ENCODE assay signal across 8 cellular contexts in genomic region chr9:112333639-112334318, GRCh38. TPM values are rescaled to one million over a fixed set of nuclear protein-coding genes. Genes with fewer than 3 reads are reported as not detected.
DNase-seq lines count a peak whose midpoint lies in the region; ATAC-seq and TF ChIP-seq lines count a peak whose summit lies in the region.

No MANE protein-coding gene starts in this region.

- no peaks in the 10 kb centered on the region for H3K36me3 ChIP-seq in ascending aorta

- peak overlapping the region; percentile 83 to 95 for H3K4me3 ChIP-seq in ascending aorta

- peak overlapping the region; percentile 98 to 100 for H3K27ac ChIP-seq in ascending aorta

- H3K4me1 Mint-ChIP-seq in T-helper 2 cell treated with Interferon-gamma antibody and Interleukin-4, amounts not matched to agents 5 μg/mL and 100 μg/mL, for 36 hours (ENCODE audit: low read depth), result peaks cover 23% of the 10 kb centered on the region

- peak; percentile 31 to 77 (median 63) for TF ChIP-seq CTCF in ascending aorta (IDR thresholded peaks at IDR 0.05)

- intact Hi-C loops in ascending aorta (cut with DNase I), result loop anchor here (1.0 to 10.0 kb wide), 7 partner anchors 46 to 721 kb away; partner anchors contain the start of genes INIP, KIAA1958, SNX30 and SUSD1

- H3K9me3 ChIP-seq in ascending aorta, result no peaks in the 10 kb centered on the region

- ATAC-seq in GM18505 (IDR thresholded peaks at IDR 0.05; ENCODE audit: unreplicated experiment), result peak; percentile 76
- ATAC-seq in HG02970 (IDR thresholded peaks at IDR 0.05; ENCODE audit: low FRiP score, unreplicated experiment), result peak; percentile 71

- peak overlapping the region; percentile 95 for H3K4me3 Mint-ChIP-seq in T-helper 2 cell treated with Interferon-gamma antibody and Interleukin-4, amounts not matched to agents 5 μg/mL and 100 μg/mL, for 36 hours

- peak; percentile 51 for TF ChIP-seq POLR2A in GM18505 (IDR thresholded peaks at IDR 0.05; ENCODE audit: borderline replicate concordance, extremely low read depth, insufficient read depth, insufficient read length)

- peaks cover 0 to 7% of the 10 kb centered on the region in 2 donors for H3K4me1 ChIP-seq in ascending aorta

- peaks cover 6% of the 10 kb centered on the region for H3K36me3 Mint-ChIP-seq in T-helper 2 cell treated with Interferon-gamma antibody and Interleukin-4, amounts not matched to agents 5 μg/mL and 100 μg/mL, for 36 hours (ENCODE audit: low read depth)

- no peaks in the 10 kb centered on the region for H3K27me3 ChIP-seq in ascending aorta

- DNase-seq in NCI-H1930 (lab: John Stamatoyannopoulos, UW) (peak; percentile 90 to 96), ascending aorta (ENCODE audit: low spot score in 2 of 2) (peak; percentile 65 to 97), hepatic stellate cell (ENCODE audit: low spot score) (peak; percentile 97), renal cortical epithelial cell (ENCODE audit: low read depth) (peak; percentile 71), retina (no peak)
- peak; percentile 88 for DNase-seq in T-helper 2 cell treated with Interferon-gamma antibody and Interleukin-4, amounts not matched to agents 5 μg/mL and 100 μg/mL, for 36 hours (ENCODE audit: low spot score)

- H3K27ac Mint-ChIP-seq in T-helper 2 cell treated with Interferon-gamma antibody and Interleukin-4, amounts not matched to agents 5 μg/mL and 100 μg/mL, for 36 hours, result peak overlapping the region; percentile 98

- no peaks in the 10 kb centered on the region for H3K9me3 Mint-ChIP-seq in T-helper 2 cell treated with Interferon-gamma antibody and Interleukin-4, amounts not matched to agents 5 μg/mL and 100 μg/mL, for 36 hours

- no peaks in the 10 kb centered on the region for H3K27me3 Mint-ChIP-seq in T-helper 2 cell treated with Interferon-gamma antibody and Interleukin-4, amounts not matched to agents 5 μg/mL and 100 μg/mL, for 36 hours (ENCODE audit: low read depth)

RNA-seq across cellular contexts. Expression of gene PTBP3, which starts 0.4 kb away (rescaled TPM):
- total RNA-seq in ascending aorta (21.3 TPM), renal cortical epithelial cell (111 and 133 TPM in 2 replicates)

RNA-seq across cellular contexts. Expression of gene HSDL2, which starts 46.1 kb away (rescaled TPM):
- total RNA-seq in ascending aorta, result 18.6 TPM
- 33.3 and 64.2 TPM in 2 replicates for total RNA-seq in renal cortical epithelial cell
